In the genomic region with DNA sequence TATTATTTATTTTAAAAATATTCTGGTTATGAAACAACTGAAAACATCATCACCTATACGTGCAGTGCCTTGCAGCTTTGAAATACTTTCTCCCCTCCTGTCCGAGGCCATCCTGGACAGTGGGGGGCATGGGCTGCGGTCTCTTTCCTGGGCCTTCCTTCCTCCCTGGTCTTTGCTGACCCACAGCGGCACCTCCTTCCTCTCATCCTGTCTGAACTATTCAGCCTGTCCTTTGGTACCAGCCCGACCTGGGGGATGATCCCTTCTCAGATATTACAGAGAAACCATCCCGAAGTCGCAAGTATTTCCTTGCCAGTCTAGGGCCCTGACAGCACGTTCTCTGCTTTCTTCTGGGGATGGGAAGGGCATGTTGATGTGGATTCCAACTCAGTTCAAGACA, we compare ENCODE assay signal across 16 cellular contexts.
A peak's percentile ranks its signal among the peaks of the same experiment; 100 is the strongest.
DNase-seq lines count a peak whose midpoint lies in the region; ATAC-seq and TF ChIP-seq lines count a peak whose summit lies in the region.
"Had no signal": no experiment of that assay in that cellular context is flagged by ENCODE, and none has a peak within 500 bp of the region (broad histone marks: within the 10 kb centered on the region; RNA-seq: fewer than 3 reads in every experiment).

No MANE protein-coding gene starts in this region.

- peak overlapping the region; percentile 49 for H3K4me3 Mint-ChIP-seq in glutamatergic neuron (ENCODE audit: unreplicated experiment)
- H3K4me3 Mint-ChIP-seq: CD14-positive monocyte; CD4-positive, alpha-beta memory T cell; IgD-negative memory B cell had no signal

- H2AFZ ChIP-seq in Loucy (ENCODE audit: low read length) = peak overlapping the region; percentile 63

- H3K27ac ChIP-seq in VCaP = peak overlapping the region; percentile 100; the same call in 1 of the 2 replicates

- peaks cover 7% of the 10 kb centered on the region; the same call in 1 of the 2 replicates for H3F3A ChIP-seq in Loucy (ENCODE audit: low read depth)

- no peaks in the 10 kb centered on the region for H3K9me3 Mint-ChIP-seq in glutamatergic neuron (ENCODE audit: unreplicated experiment)

- no peaks in the 10 kb centered on the region for H3K36me3 Mint-ChIP-seq in glutamatergic neuron (ENCODE audit: unreplicated experiment)
- H3K36me3 Mint-ChIP-seq: CD14-positive monocyte; CD4-positive, alpha-beta memory T cell; IgD-negative memory B cell had no signal

- H4K20me1 ChIP-seq in Loucy (ENCODE audit: insufficient read depth, low read length, poor library complexity, severe bottlenecking) = no peaks in the 10 kb centered on the region

- no peaks in the 10 kb centered on the region for H3K9me2 ChIP-seq in Loucy (replicated peaks; ENCODE audit: low read depth, low read length)

- H3K27me3 ChIP-seq in Loucy (ENCODE audit: insufficient read depth, low read length, poor library complexity, severe bottlenecking) = no peaks in the 10 kb centered on the region
- H3K27me3 ChIP-seq: BE2C had no signal

- H3K4me1 ChIP-seq in Loucy (ENCODE audit: insufficient read depth, low read length, poor library complexity, severe bottlenecking) = peaks cover 87% of the 10 kb centered on the region
- H3K4me1 ChIP-seq: BE2C, HAP-1 had no signal

- no peak overlapping the region for H3K4me3 ChIP-seq in Loucy (ENCODE audit: low read length, poor library complexity, severe bottlenecking)
- H3K4me3 ChIP-seq: HAP-1 had no signal

- H3K27me3 Mint-ChIP-seq in glutamatergic neuron (ENCODE audit: unreplicated experiment) = peaks cover 2% of the 10 kb centered on the region
- H3K27me3 Mint-ChIP-seq: CD4-positive, alpha-beta memory T cell had no signal

- H3K4me2 ChIP-seq in Loucy (ENCODE audit: low read depth, low read length, poor library complexity, severe bottlenecking) = peak overlapping the region; percentile 2

- peak overlapping the region; percentile 68 for H3K27ac Mint-ChIP-seq in glutamatergic neuron (ENCODE audit: unreplicated experiment)
- H3K27ac Mint-ChIP-seq: CD4-positive, alpha-beta memory T cell; IgD-negative memory B cell had no signal

- no peaks in the 10 kb centered on the region for H3K79me2 ChIP-seq in Loucy (ENCODE audit: insufficient read depth, low read length)

- H3K9me3 ChIP-seq in Loucy (ENCODE audit: insufficient read depth, low read depth, low read length) = no peaks in the 10 kb centered on the region
- H3K9me3 ChIP-seq: BE2C, HAP-1 had no signal

- ATAC-seq in GM21786 (IDR thresholded peaks at IDR 0.05; ENCODE audit: unreplicated experiment) (no peak), GM21717 (IDR thresholded peaks at IDR 0.05; ENCODE audit: unreplicated experiment) (no peak)
- ATAC-seq: HepG2 had no signal

- TF ChIP-seq CTCF in Loucy (conservative IDR thresholded peaks at IDR 0.05; ENCODE audit: low read length) (no peak), VCaP (conservative IDR thresholded peaks at IDR 0.05) (no peak), glutamatergic neuron (IDR thresholded peaks at IDR 0.05; ENCODE audit: partially characterized antibody, unreplicated experiment) (no peak)

- no peaks in the 10 kb centered on the region for H3K36me3 ChIP-seq in Loucy (ENCODE audit: insufficient read depth, low read length)
- H3K36me3 ChIP-seq: BE2C, HAP-1 had no signal

- peaks cover 14% of the 10 kb centered on the region for H3K4me1 Mint-ChIP-seq in glutamatergic neuron (ENCODE audit: low read depth, unreplicated experiment)
- H3K4me1 Mint-ChIP-seq: CD14-positive monocyte; CD4-positive, alpha-beta memory T cell; IgD-negative memory B cell had no signal

- H3K9ac ChIP-seq in Loucy (ENCODE audit: low read depth, low read length, poor library complexity, severe bottlenecking) = peak overlapping the region; percentile 43

- no peak for DNase-seq in glutamatergic neuron
- DNase-seq in stimulated activated CD4-positive, alpha-beta T cell treated with anti-CD3 and anti-CD28 coated beads, Interleukin-2, amount 100 ng/mL, for 48 hours = no peak
- DNase-seq: ACHN; BE2C; CD4-positive, alpha-beta memory T cell; DMS153; DMS79; GDM1 had no signal
